2 cellular contexts compared by ENCODE assay signal in the genomic region with DNA sequence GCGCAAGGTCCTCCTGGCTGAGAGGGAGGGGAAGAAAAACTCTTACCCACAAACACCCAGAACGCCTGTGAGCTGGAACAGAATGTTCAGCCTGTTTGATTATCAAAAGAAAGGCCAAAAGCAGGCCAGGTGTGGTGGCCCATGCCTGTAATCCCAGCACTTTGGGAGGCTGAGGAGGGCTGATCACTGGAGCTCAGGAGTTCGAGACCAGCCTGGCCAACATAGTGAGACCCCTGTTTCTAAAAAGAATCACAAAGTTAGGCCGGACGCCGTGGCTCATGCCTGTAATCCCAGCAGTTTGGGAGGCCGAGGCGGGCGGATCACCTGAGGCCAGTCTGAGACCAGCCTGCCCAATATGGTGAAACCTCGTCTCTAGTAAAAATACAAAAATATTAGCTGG.
TF ChIP-seq lines count a peak whose summit lies in the region.

No MANE protein-coding gene starts in this region.

TF ChIP-seq in HEK293, 187 proteins besides CTCF, POLR2A, EP300 and RAD21:
- peak; percentile 82 for TF ChIP-seq ZNF121 (tag by site-specific recombination; IDR thresholded peaks at IDR 0.05)

TF ChIP-seq in K562, 482 proteins besides CTCF, POLR2A, EP300 and RAD21:
- TF ChIP-seq ZNF121 (CRISPR knock-in tag; conservative IDR thresholded peaks at IDR 0.05): peak; percentile 75
